ENCODE assay signal across 18 cellular contexts in the genomic region with DNA sequence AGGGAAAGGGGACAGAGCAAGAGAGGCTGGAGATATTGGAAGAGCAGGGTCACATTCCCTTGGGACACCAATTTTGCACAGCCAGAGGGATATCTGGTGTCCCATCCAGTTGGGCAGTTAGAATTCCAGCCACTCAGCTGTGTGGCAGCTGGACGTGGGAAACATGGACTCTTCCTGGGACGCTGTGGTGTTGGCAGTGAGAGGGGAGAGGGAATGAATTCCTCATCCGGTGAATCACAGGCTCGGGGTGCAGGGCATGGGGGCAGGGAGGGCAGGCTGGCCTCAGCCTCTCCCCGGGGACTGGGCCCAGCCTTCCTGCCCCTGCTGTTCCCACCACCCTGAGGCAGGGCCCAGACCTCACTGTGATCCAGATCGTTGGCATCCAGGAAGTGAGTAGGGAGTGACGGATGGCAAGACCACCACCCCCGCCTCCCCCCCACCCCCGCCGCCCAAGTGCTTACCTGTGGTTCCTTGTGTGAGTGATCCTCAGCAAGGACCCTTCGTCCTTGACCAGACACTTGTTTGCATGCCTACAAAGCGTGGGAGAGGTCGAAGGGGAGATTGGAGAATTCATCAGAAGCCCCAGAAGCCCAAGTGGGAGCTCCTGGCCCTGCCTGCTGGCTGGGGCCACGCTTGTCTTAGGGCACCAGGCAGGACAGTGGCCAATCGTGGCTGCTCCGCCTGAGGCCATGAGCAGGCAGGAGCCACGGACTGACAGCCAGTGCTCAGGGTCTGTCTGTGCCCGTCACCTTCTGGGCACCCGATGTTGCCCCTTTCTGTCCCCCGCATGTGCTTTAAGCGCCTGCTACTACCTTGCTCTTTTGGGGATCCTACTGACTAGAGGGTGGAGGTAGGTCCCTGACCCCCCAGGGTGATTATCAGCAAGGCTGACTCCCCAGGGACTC. TPM values are rescaled to one million over a fixed set of nuclear protein-coding genes. Genes with fewer than 3 reads are reported as not detected.
DNase-seq lines count a peak whose midpoint lies in the region; ATAC-seq and TF ChIP-seq lines count a peak whose summit lies in the region.
"Had no signal": no experiment of that assay in that cellular context is flagged by ENCODE, and none has a peak within 500 bp of the region (broad histone marks: within the 10 kb centered on the region; RNA-seq: fewer than 3 reads in every experiment).

No MANE protein-coding gene starts in this region.

- intact Hi-C loops in natural killer cell (cut with micrococcal nuclease), result no loop called here

- H3K9me3 ChIP-seq in SJCRH30 (replicated peaks) (no peaks in the 10 kb centered on the region), WERI-Rb-1 (ENCODE audit: severe bottlenecking) (no peaks in the 10 kb centered on the region)
- H3K9me3 ChIP-seq: esophagus squamous epithelium, ovary, suprapubic skin had no signal

- H3K4me3 ChIP-seq in SJCRH30, result no peak overlapping the region
- no peak overlapping the region for H3K4me3 ChIP-seq in WERI-Rb-1 (ENCODE audit: low read depth, low read length)
- H3K4me3 ChIP-seq: esophagus squamous epithelium, ovary, suprapubic skin had no signal

- H3K4me3 Mint-ChIP-seq in natural killer cell treated with Interleukin-12 subunit alpha and Interleukin-12 subunit beta and Interleukin-15 and Interleukin-18, amount 100 ng/mL, for 72 hours, result no peak overlapping the region
- no peak overlapping the region for H3K4me3 Mint-ChIP-seq in natural killer cell
- H3K4me3 Mint-ChIP-seq: brain; CD4-positive, CD25-positive, alpha-beta regulatory T cell; T-cell had no signal

- H3K4me1 ChIP-seq in SJCRH30, result peaks cover 4% of the 10 kb centered on the region; the same call in 1 of the 2 replicates

- no peaks in the 10 kb centered on the region for H3K4me1 Mint-ChIP-seq in natural killer cell treated with Interleukin-12 subunit alpha and Interleukin-12 subunit beta and Interleukin-15 and Interleukin-18, amount 100 ng/mL, for 72 hours (ENCODE audit: low read depth in 2 of 2)
- no peaks in the 10 kb centered on the region for H3K4me1 Mint-ChIP-seq in natural killer cell

- no peaks in the 10 kb centered on the region for H3K9me3 Mint-ChIP-seq in natural killer cell treated with Interleukin-12 subunit alpha and Interleukin-12 subunit beta and Interleukin-15 and Interleukin-18, amount 100 ng/mL, for 72 hours
- H3K9me3 Mint-ChIP-seq in natural killer cell, result no peaks in the 10 kb centered on the region
- H3K9me3 Mint-ChIP-seq: brain; CD4-positive, CD25-positive, alpha-beta regulatory T cell; T-cell had no signal

- H3K27me3 ChIP-seq in SJCRH30, result 0 out of 2 replicates have a peak, but pooled peaks cover 8% of the 10 kb centered on the region
- no peaks in the 10 kb centered on the region for H3K27me3 ChIP-seq in WERI-Rb-1 (ENCODE audit: insufficient read depth, low read depth, severe bottlenecking)
- H3K27me3 ChIP-seq: ovary had no signal

- no peak for TF ChIP-seq CTCF in natural killer cell (IDR thresholded peaks at IDR 0.05)
- no peak for TF ChIP-seq CTCF in WERI-Rb-1 (IDR thresholded peaks at IDR 0.05; ENCODE audit: low read depth, low read length)

- DNase-seq in natural killer cell treated with Interleukin-12 subunit alpha and Interleukin-12 subunit beta and Interleukin-15 and Interleukin-18, amount 100 ng/mL, for 72 hours (ENCODE audit: low spot score), result peak; percentile 51
- DNase-seq in natural killer cell (no peak), SJCRH30 (peak; percentile 49 to 53), iPS-NIHi7 (ENCODE audit: extremely low spot score) (peak; percentile 19), WERI-Rb-1 (no peak), NCI-H146 (lab: John Stamatoyannopoulos, UW) (no peak), NCI-H1417 (lab: John Stamatoyannopoulos, UW) (no peak)
- DNase-seq: CD4-positive, CD25-positive, alpha-beta regulatory T cell; esophagus squamous epithelium; NCI-H748 treated with DMSO at 0.1 percent for 48 hours; stimulated activated CD4-positive, alpha-beta T cell treated with anti-CD3 and anti-CD28 coated beads, Interleukin-4, amount 100 ng/mL, for 4 hours had no signal

- H3K27me3 Mint-ChIP-seq in natural killer cell treated with Interleukin-12 subunit alpha and Interleukin-12 subunit beta and Interleukin-15 and Interleukin-18, amount 100 ng/mL, for 72 hours, result peaks cover 7 to 8% of the 10 kb centered on the region in 2 donors
- H3K27me3 Mint-ChIP-seq in natural killer cell (ENCODE audit: low read depth in 2 of 2), result peaks cover 10 to 11% of the 10 kb centered on the region in 2 donors
- H3K27me3 Mint-ChIP-seq: CD4-positive, CD25-positive, alpha-beta regulatory T cell had no signal

- no peak overlapping the region for H3K27ac ChIP-seq in SJCRH30
- H3K27ac ChIP-seq in WERI-Rb-1, result no peak overlapping the region
- H3K27ac ChIP-seq: esophagus squamous epithelium, ovary, suprapubic skin had no signal

- peak in 1 of 2 donors; percentile 16 for ATAC-seq in natural killer cell treated with Interleukin-12 subunit alpha and Interleukin-12 subunit beta and Interleukin-15 and Interleukin-18, amount 100 ng/mL, for 72 hours
- ATAC-seq in natural killer cell (no peak), GM19023 (IDR thresholded peaks at IDR 0.05; ENCODE audit: unreplicated experiment) (no peak)
- ATAC-seq: left colon, T-cell had no signal

- no peaks in the 10 kb centered on the region for H3K36me3 Mint-ChIP-seq in natural killer cell treated with Interleukin-12 subunit alpha and Interleukin-12 subunit beta and Interleukin-15 and Interleukin-18, amount 100 ng/mL, for 72 hours
- H3K36me3 Mint-ChIP-seq in natural killer cell, result no peaks in the 10 kb centered on the region
- H3K36me3 Mint-ChIP-seq: brain; CD4-positive, CD25-positive, alpha-beta regulatory T cell; T-cell had no signal

- H3K36me3 ChIP-seq in SJCRH30 (no peaks in the 10 kb centered on the region), WERI-Rb-1 (no peaks in the 10 kb centered on the region)
- H3K36me3 ChIP-seq: esophagus squamous epithelium, ovary, suprapubic skin had no signal

- H3K27ac Mint-ChIP-seq in natural killer cell treated with Interleukin-12 subunit alpha and Interleukin-12 subunit beta and Interleukin-15 and Interleukin-18, amount 100 ng/mL, for 72 hours, result no peak overlapping the region
- no peak overlapping the region for H3K27ac Mint-ChIP-seq in natural killer cell
- H3K27ac Mint-ChIP-seq: T-cell had no signal

RNA-seq across cellular contexts. Expression of a gene that starts 8.7 kb away (rescaled TPM):
- not detected for total RNA-seq in natural killer cell treated with Interleukin-12 subunit alpha and Interleukin-12 subunit beta and Interleukin-15 and Interleukin-18, amount 100 ng/mL, for 72 hours
- total RNA-seq in natural killer cell, result not detected
- not detected in 2 replicates for total RNA-seq in SJCRH30 (2014; rRNA removed; shearing (Covaris generic))
- total RNA-seq: activated CD8-positive, alpha-beta memory T cell treated with anti-CD3 and anti-CD28 coated beads for 36 hours; CD4-positive, CD25-positive, alpha-beta regulatory T cell; ovary had no signal

Comparison
In these comparisons a context has a peak if more than half of its experiments do, and no peak if none do; other contexts are left out.
1. DNase-seq: peak in natural killer cell treated with Interleukin-12 subunit alpha and Interleukin-12 subunit beta and Interleukin-15 and Interleukin-18, amount 100 ng/mL, for 72 hours (single experiment), SJCRH30 (2 of 2) and iPS-NIHi7 (single experiment); none in natural killer cell (single experiment), WERI-Rb-1 (single experiment), NCI-H146 (single experiment) and NCI-H1417 (0 of 3).